Comparison of ENCODE assay signal across 13 cellular contexts in the genomic region with DNA sequence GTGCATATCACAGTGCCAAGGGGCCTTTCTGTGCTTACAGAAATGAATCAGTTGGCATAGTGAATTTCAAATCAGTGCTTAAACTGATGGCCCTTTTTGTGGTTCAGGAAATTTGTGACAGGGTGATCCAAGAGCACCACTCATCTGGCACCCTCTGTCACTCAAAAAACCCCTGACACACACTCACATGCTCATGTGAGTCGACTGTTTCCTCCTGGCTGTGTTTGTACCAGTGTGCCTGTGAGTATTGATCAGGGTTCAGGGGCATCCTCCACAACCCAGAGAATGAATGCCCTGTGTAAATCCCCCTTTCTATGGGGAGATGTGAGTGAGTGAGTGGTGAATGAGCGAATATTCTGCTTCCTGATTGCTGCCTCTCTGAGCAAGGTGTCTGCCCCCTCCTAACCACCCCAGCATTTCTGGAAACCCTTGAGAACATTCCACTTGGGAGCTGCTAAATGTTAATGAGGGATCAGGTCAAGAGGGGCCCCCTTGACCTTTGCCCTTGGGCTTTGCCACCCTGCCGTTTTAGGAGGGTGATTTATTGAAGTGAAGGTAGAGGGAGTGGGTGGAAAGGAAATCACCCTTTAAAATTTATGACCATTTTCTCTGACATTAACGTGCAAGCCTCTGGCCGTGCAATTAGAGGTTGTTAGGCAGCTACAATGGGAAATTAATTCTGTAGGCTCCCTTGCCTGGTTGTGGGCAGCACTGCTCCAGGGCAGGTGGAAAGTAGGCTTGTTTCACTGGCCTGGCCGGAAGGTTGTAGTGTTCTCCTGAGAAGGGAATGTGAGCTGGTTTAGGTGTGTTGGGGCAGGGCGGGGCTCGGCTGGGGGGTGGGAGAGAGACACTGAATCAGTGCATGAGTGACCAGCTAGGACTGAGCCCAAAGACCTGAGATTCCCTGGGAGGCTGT.
DNase-seq lines count a peak whose midpoint lies in the region; ATAC-seq and TF ChIP-seq lines count a peak whose summit lies in the region.
"Had no signal": no experiment of that assay in that cellular context is flagged by ENCODE, and none has a peak within 500 bp of the region (broad histone marks: within the 10 kb centered on the region; RNA-seq: fewer than 3 reads in every experiment).

No MANE protein-coding gene starts in this region.

- CTCF ChIA-PET in HEK293 (lab: Yijun Ruan, JAX), result interaction anchor here (1.8 kb wide), 1 partner anchor 235 kb away, joined by 5 read pairs; no protein-coding TSS in a partner anchor

- no peak overlapping the region for H2AFZ ChIP-seq in neuronal stem cell (ENCODE audit: low read length)

- H2BK15ac ChIP-seq in neuronal stem cell (ENCODE audit: low read length), result no peak overlapping the region

- H3K9me3 ChIP-seq in HEK293 (ENCODE audit: control insufficient read depth, insufficient read depth, low read depth, low read length), result no peaks in the 10 kb centered on the region
- no peaks in the 10 kb centered on the region for H3K9me3 ChIP-seq in neuronal stem cell (replicated peaks in 1 of 2; ENCODE audit: control insufficient read depth in 2 of 2, insufficient read depth in 1 of 2, low read depth in 1 of 2, low read length in 2 of 2)
- H3K9me3 ChIP-seq: adrenal gland had no signal

- H3K14ac ChIP-seq in neuronal stem cell (ENCODE audit: low read length), result no peak overlapping the region

- WGBS in neuronal stem cell (ENCODE audit: extremely low coverage in 2 of 2, insufficient read length in 2 of 2, insufficient replicate concordance in 1 of 2), 2 donors, result no CpG with 5 or more reads among the region's 8 CpGs

- no peak overlapping the region for H3K4me2 ChIP-seq in neuronal stem cell (ENCODE audit: insufficient read depth, low read length, poor library complexity, severe bottlenecking)

- H2BK12ac ChIP-seq in neuronal stem cell (ENCODE audit: low read length), result no peak overlapping the region

- DNase-seq in DMS153 (lab: John Stamatoyannopoulos, UW) (peak; percentile 44), DMS153 treated with DMSO at 0.1 percent for 48 hours (lab: John Stamatoyannopoulos, UW; ENCODE audit: unreplicated experiment) (no peak), neuronal stem cell (ENCODE audit: low spot score) (no peak), cortex of kidney (lab: John Stamatoyannopoulos, UW) (no peak)
- DNase-seq in effector memory CD8-positive, alpha-beta T cell, result no peak
- DNase-seq in activated CD8-positive, alpha-beta memory T cell treated with anti-CD3 and anti-CD28 coated beads, Interleukin-2, amount 50 U/mL, for 48 hours, result no peak
- DNase-seq: adrenal gland, IMR-90, mesendoderm, NCI-H526 treated with DMSO at 0.1 percent for 48 hours had no signal

- peak overlapping the region; percentile 66 for H3K18ac ChIP-seq in neuronal stem cell (ENCODE audit: low read length)

- H3K23ac ChIP-seq in neuronal stem cell (ENCODE audit: low read depth, low read length, poor library complexity), result no peak overlapping the region

- no peak for ATAC-seq in effector memory CD8-positive, alpha-beta T cell (replicated peaks)
- ATAC-seq in HG02763 (IDR thresholded peaks at IDR 0.05; ENCODE audit: unreplicated experiment), result no peak

- peak overlapping the region; percentile 66 to 76 for H3K27ac Mint-ChIP-seq in effector memory CD8-positive, alpha-beta T cell

- no peak for TF ChIP-seq CTCF in HEK293 (tag by site-specific recombination; IDR thresholded peaks at IDR 0.05)

- no peak overlapping the region for H4K8ac ChIP-seq in neuronal stem cell (ENCODE audit: low read depth, low read length)

- H3K4me3 Mint-ChIP-seq in effector memory CD8-positive, alpha-beta T cell, result no peak overlapping the region

- H3K36me3 ChIP-seq in HEK293 (ENCODE audit: control insufficient read depth in 2 of 2, insufficient read depth in 1 of 2, low read length in 2 of 2) (no peaks in the 10 kb centered on the region), neuronal stem cell (replicated peaks in 1 of 2; ENCODE audit: control insufficient read depth in 2 of 2, insufficient read depth in 2 of 2, low read length in 2 of 2) (no peaks in the 10 kb centered on the region)
- H3K36me3 ChIP-seq: adrenal gland had no signal

- H3K4ac ChIP-seq in neuronal stem cell (ENCODE audit: low read length), result no peak overlapping the region

- H3K27me3 ChIP-seq in neuronal stem cell (ENCODE audit: control insufficient read depth in 3 of 3, insufficient read depth in 3 of 3, low read depth in 1 of 3, low read length in 3 of 3), result no peaks in the 10 kb centered on the region
- H3K27me3 ChIP-seq: adrenal gland had no signal

- peak overlapping the region; percentile 15 for H2AK5ac ChIP-seq in neuronal stem cell (ENCODE audit: low read depth, low read length)

- no peak overlapping the region for H2BK5ac ChIP-seq in neuronal stem cell (ENCODE audit: low read length)

- no peak overlapping the region for H2BK120ac ChIP-seq in neuronal stem cell (ENCODE audit: low read depth, low read length)

- no peak overlapping the region for H3K27ac ChIP-seq in HEK293 (ENCODE audit: extremely low read depth, low read depth, low read length)
- no peak overlapping the region for H3K27ac ChIP-seq in neuronal stem cell (replicated peaks; ENCODE audit: low read length)
- H3K27ac ChIP-seq: 22Rv1, adrenal gland had no signal

- no peaks in the 10 kb centered on the region for H3K36me3 Mint-ChIP-seq in effector memory CD8-positive, alpha-beta T cell (ENCODE audit: insufficient read depth)

- H3K27me3 Mint-ChIP-seq in effector memory CD8-positive, alpha-beta T cell, result no peaks in the 10 kb centered on the region

- H3K9ac ChIP-seq in neuronal stem cell (ENCODE audit: low read depth, low read length, poor library complexity), result no peak overlapping the region

- H3K9me3 Mint-ChIP-seq in effector memory CD8-positive, alpha-beta T cell, result no peaks in the 10 kb centered on the region

- H3K4me1 Mint-ChIP-seq in effector memory CD8-positive, alpha-beta T cell (ENCODE audit: low read depth in 2 of 2), result peaks cover 52 to 64% of the 10 kb centered on the region in 2 donors

- no peaks in the 10 kb centered on the region for H3K79me1 ChIP-seq in neuronal stem cell (ENCODE audit: low read depth, low read length)

- POLR2A ChIA-PET in HEK293 (lab: Yijun Ruan, JAX), result no interaction called here

- no peak overlapping the region for H4K91ac ChIP-seq in neuronal stem cell (ENCODE audit: low read depth, low read length, poor library complexity)

- H3K4me1 ChIP-seq in HEK293 (ENCODE audit: control insufficient read depth, insufficient read depth, low read length) (peaks cover 17% of the 10 kb centered on the region), neuronal stem cell (ENCODE audit: control insufficient read depth in 2 of 2, insufficient read depth in 1 of 2, low read depth in 1 of 2, low read length in 2 of 2) (peaks cover 3 to 35% of the 10 kb centered on the region in 2 donors)

- H3K4me3 ChIP-seq in HEK293 (ENCODE audit: low read depth, low read length) (no peak overlapping the region), neuronal stem cell (ENCODE audit: low read length in 2 of 2) (no peak overlapping the region)
- H3K4me3 ChIP-seq: adrenal gland had no signal

TF ChIP-seq in HEK293, 187 proteins besides CTCF, POLR2A, EP300 and RAD21 (continues in another document):
- no peak for TF ChIP-seq ZBTB8A (tag by site-specific recombination; IDR thresholded peaks at IDR 0.05)
- TF ChIP-seq, protein P1, sequence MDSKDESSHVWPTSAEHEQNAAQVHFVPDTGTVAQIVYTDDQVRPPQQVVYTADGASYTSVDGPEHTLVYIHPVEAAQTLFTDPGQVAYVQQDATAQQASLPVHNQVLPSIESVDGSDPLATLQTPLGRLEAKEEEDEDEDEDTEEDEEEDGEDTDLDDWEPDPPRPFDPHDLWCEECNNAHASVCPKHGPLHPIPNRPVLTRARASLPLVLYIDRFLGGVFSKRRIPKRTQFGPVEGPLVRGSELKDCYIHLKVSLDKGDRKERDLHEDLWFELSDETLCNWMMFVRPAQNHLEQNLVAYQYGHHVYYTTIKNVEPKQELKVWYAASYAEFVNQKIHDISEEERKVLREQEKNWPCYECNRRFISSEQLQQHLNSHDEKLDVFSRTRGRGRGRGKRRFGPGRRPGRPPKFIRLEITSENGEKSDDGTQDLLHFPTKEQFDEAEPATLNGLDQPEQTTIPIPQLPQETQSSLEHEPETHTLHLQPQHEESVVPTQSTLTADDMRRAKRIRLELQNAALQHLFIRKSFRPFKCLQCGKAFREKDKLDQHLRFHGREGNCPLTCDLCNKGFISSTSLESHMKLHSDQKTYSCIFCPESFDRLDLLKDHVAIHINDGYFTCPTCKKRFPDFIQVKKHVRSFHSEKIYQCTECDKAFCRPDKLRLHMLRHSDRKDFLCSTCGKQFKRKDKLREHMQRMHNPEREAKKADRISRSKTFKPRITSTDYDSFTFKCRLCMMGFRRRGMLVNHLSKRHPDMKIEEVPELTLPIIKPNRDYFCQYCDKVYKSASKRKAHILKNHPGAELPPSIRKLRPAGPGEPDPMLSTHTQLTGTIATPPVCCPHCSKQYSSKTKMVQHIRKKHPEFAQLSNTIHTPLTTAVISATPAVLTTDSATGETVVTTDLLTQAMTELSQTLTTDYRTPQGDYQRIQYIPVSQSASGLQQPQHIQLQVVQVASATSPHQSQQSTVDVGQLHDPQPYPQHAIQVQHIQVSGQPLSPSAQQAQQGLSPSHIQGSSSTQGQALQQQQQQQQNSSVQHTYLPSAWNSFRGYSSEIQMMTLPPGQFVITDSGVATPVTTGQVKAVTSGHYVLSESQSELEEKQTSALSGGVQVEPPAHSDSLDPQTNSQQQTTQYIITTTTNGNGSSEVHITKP (tag by site-specific recombination; IDR thresholded peaks at IDR 0.05), result peak; percentile 16; the same call in 1 of the 2 replicates
- TF ChIP-seq ZNF747 (tag by site-specific recombination; IDR thresholded peaks at IDR 0.05), result no peak
- TF ChIP-seq, protein P2, sequence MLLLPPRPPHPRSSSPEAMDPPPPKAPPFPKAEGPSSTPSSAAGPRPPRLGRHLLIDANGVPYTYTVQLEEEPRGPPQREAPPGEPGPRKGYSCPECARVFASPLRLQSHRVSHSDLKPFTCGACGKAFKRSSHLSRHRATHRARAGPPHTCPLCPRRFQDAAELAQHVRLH (tag by site-specific recombination; IDR thresholded peaks at IDR 0.05), result 0 out of 2 replicates have a peak, but pooled peaks have one; percentile 35
- TF ChIP-seq, protein P3, sequence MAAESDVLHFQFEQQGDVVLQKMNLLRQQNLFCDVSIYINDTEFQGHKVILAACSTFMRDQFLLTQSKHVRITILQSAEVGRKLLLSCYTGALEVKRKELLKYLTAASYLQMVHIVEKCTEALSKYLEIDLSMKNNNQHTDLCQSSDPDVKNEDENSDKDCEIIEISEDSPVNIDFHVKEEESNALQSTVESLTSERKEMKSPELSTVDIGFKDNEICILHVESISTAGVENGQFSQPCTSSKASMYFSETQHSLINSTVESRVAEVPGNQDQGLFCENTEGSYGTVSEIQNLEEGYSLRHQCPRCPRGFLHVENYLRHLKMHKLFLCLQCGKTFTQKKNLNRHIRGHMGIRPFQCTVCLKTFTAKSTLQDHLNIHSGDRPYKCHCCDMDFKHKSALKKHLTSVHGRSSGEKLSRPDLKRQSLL (tag by site-specific recombination; IDR thresholded peaks at IDR 0.05), result no peak
- TF ChIP-seq ZNF629 (tag by site-specific recombination; IDR thresholded peaks at IDR 0.05), result no peak
